ENCODE assay signal across 10 cellular contexts in the genomic region with DNA sequence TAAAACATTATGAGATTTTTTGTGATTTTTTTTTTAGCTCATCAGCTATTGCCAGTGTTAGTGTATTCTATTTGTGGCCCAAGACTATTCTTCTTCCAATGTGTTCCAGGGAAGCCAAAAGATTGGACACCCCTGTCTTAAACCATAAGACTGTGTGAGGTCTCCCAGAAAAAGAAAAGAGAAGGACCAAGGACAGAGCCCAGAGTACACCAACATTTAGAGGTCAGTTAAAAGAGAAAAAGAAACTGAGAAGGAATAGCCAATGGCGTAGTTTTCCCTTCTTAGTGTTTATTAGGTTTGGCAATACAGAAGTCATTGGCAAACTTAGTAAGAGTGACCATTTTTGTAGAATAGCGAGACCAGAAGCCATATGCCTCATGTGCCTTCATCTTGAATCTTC.
"Had no signal": no experiment of that assay in that cellular context is flagged by ENCODE, and none has a peak within 500 bp of the region (broad histone marks: within the 10 kb centered on the region; RNA-seq: fewer than 3 reads in every experiment).

No MANE protein-coding gene starts in this region.

- DNase-seq: GOT3, H7, Kasumi-1, KG1 had no signal

- H3K4me3 ChIP-seq: HAP-1, K562 had no signal

- H3K4me1 ChIP-seq: HAP-1 had no signal

- H3K36me3 ChIP-seq: HAP-1 had no signal

- H3K4me1 Mint-ChIP-seq: IgD-negative memory B cell had no signal

- H3K27ac Mint-ChIP-seq: IgD-negative memory B cell had no signal

- H3K36me3 Mint-ChIP-seq: IgD-negative memory B cell had no signal

- H3K27me3 Mint-ChIP-seq: IgD-negative memory B cell had no signal

- H3K9me3 Mint-ChIP-seq: IgD-negative memory B cell had no signal

- ATAC-seq: HCT116, HepG2, K562 had no signal

- H3K9me3 ChIP-seq: HAP-1 had no signal

- H3K4me3 Mint-ChIP-seq: IgD-negative memory B cell had no signal

- H3K27ac ChIP-seq: HL-60 had no signal
